In the genomic region with DNA sequence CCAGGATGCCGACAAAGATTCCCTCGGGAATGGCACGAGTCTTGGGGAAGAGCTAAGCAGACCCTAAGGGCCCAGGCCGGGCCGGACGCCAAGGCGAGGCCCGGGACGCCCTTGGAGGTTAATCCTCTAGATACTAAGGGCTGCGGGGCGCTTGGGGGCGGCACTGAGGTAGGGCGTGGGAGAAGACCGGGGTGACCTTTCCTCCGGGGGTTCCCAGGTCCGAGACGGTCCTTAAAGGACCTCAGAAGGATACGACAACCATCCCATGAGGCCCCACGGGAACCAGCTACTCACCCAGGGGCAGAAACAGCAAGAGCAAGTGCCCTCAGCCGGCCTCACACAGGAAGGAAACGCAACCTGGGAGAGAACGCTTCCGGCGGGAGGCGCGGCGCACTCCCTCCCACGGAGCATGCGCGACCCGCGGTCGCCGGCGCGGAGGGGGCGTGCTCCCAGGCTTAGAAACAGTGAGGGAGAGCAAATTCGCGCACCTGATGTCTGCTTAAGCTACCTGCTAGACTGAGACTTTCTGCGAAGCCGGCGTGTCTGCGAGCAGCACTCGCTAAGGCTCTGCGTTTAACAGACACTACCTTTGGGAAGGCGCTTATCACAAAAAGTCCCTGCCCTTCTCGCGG, we compare ENCODE assay signal across 1 cellular context.
TF ChIP-seq lines count a peak whose summit lies in the region.

A gene with protein sequence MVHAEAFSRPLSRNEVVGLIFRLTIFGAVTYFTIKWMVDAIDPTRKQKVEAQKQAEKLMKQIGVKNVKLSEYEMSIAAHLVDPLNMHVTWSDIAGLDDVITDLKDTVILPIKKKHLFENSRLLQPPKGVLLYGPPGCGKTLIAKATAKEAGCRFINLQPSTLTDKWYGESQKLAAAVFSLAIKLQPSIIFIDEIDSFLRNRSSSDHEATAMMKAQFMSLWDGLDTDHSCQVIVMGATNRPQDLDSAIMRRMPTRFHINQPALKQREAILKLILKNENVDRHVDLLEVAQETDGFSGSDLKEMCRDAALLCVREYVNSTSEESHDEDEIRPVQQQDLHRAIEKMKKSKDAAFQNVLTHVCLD (minus strand): TSS at position 354 of the 632 bp plus-strand sequence. CDS start 3,627 bp downstream, outside the sequence.

TF ChIP-seq in H1, 55 proteins besides CTCF, POLR2A, EP300 and RAD21 (continued from another document):
- TF ChIP-seq CHD7 (IDR thresholded peaks at IDR 0.05; ENCODE audit: insufficient replicate concordance, low read length) = no peak
